Comparison of ENCODE assay signal across 1 cellular context in the genomic region with DNA sequence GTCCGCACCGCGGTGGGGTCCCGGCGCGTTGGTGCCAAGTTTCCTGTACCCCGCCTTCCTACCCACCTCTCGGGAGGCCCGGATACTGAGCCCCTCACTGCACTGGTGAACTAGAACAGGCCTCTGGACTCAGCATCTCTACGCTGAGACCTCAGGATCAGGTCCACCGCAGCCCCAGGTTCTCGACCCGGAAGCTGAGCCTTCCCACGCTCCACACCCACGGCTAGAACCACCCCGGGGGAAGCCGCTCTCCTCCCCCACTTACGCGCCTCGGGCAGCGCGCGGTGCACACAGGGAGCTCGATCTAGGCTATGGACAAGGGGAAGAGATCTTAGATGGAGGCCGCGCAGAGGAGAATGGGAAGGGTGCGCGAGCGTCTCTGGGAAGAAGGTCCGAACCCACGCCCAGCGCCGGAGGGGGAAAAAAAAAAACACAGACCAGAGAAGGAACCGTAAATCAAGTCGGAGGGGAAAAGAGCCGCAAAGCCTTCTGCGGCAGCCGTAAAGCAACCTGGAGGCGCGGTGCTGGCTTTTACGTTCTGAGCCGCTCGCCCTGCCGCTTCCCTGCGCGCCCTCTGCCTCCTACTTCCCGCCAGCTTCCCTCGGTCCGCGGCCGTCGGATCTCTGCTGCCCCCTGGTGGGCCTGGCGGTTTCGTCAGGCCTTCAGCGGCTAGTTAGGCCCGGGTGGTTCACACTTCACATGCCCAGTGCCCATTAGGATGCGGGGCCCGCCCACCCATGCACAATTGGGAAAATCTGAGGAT.
TF ChIP-seq lines count a peak whose summit lies in the region.

TSS of gene RAD52 (minus strand) at position 358 of the 763 bp plus-strand sequence. CDS start 16,636 bp downstream, outside the sequence.

TF ChIP-seq in A549, 52 proteins besides CTCF, POLR2A, EP300 and RAD21 (continued from another document):
- peak; percentile 84 for TF ChIP-seq E2F6 (IDR thresholded peaks at IDR 0.05; ENCODE audit: borderline replicate concordance, low read depth)
- TF ChIP-seq, protein P1, sequence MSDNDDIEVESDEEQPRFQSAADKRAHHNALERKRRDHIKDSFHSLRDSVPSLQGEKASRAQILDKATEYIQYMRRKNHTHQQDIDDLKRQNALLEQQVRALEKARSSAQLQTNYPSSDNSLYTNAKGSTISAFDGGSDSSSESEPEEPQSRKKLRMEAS (IDR thresholded peaks at IDR 0.05): peak; percentile 82
- TF ChIP-seq KDM5A (IDR thresholded peaks at IDR 0.05): 0 out of 2 replicates have a peak, but pooled peaks have one; percentile 22
TF ChIP-seq in A549: peak in this region for 14.
